Comparison of ENCODE assay signal across 8 cellular contexts in the genomic region with DNA sequence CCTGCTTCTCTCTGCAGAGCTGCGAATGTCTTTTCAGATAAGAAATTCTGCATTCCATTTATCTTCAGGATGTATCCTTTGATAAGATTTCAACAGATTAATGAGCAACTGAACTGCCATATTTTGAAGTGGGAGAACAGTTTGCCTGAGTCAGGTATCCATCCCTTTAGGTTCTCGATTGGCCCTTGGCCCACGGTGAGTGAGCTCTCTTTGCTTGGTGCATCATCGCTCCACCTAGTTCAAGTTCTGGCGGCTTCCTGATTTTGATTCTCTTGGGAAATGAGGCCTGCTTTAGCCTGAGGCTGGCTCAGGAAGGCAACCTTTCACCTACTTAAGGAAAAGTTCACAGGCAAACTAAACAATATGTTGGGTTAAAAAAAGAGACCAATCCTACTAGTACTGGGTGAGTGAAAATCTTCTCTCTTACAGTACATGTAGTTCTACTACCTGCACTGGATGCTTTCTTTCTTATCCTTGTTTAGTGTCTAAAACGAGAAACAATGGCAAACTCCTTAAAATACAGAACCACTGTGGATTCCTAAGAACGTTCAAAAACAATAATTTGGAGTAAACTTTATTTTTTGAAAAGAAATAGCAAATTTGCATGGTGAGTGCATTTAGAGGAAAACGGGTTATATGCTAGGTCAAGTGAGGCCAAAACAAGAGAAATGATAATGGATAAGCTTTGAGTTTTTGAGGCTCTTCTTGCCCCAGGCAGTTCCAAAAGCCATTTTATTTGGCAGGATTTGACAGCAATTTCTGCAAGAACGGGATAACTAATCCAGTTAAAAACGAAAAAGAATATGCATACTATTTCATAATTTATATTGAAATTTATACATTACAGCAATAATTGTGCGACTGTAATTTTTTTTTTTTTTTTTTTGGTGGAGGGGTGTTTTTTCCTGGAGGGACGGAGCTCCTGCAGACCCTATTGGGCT. TPM values are rescaled to one million over a fixed set of nuclear protein-coding genes. Genes with fewer than 3 reads are reported as not detected.
DNase-seq lines count a peak whose midpoint lies in the region; ATAC-seq and TF ChIP-seq lines count a peak whose summit lies in the region.

No MANE protein-coding gene starts in this region.

- H3K9me3 ChIP-seq in adrenal gland (replicated peaks in 1 of 3) (no peaks in the 10 kb centered on the region), right atrium auricular region (no peaks in the 10 kb centered on the region)

- H3K27me3 ChIP-seq in adrenal gland: no peaks in the 10 kb centered on the region
- no peaks in the 10 kb centered on the region for H3K27me3 ChIP-seq in right atrium auricular region
- no peaks in the 10 kb centered on the region for H3K27me3 ChIP-seq in rectal smooth muscle tissue (ENCODE audit: control insufficient read depth, insufficient read depth, low read length)

- ATAC-seq in GM19467 (IDR thresholded peaks at IDR 0.05; ENCODE audit: unreplicated experiment) (no peak), HG03280 (IDR thresholded peaks at IDR 0.05; ENCODE audit: unreplicated experiment) (no peak)

- DNase-seq in ELF-1 (ENCODE audit: low read depth, low spot score) (peak; percentile 85), M059J (ENCODE audit: low read depth) (peak; percentile 91), adrenal gland (peak; percentile 40 to 84 (median 65)), right atrium auricular region (ENCODE audit: low spot score) (peak; percentile 78), epidermal melanocyte (ENCODE audit: insufficient read length, low spot score) (no peak)

- H3K36me3 ChIP-seq in adrenal gland (replicated peaks in 1 of 2) (no peaks in the 10 kb centered on the region), right atrium auricular region (no peaks in the 10 kb centered on the region), rectal smooth muscle tissue (ENCODE audit: control insufficient read depth, insufficient read depth, low read length) (no peaks in the 10 kb centered on the region)

- no peak overlapping the region for H3K9ac ChIP-seq in rectal smooth muscle tissue (ENCODE audit: low read length)

- intact Hi-C loops in adrenal gland (cut with DNase I): no loop called here

- 7 to 14% (median 11%) methylated on average over 12 of the region's 12 CpGs for WGBS in adrenal gland, 4 donors

- no peak for TF ChIP-seq CTCF in adrenal gland (IDR thresholded peaks at IDR 0.05)
- no peak for TF ChIP-seq CTCF in right atrium auricular region (IDR thresholded peaks at IDR 0.05)

- H3K4me1 ChIP-seq in adrenal gland (replicated peaks in 1 of 2): peaks cover 29 to 45% of the 10 kb centered on the region in 2 donors
- peaks cover 0 to 41% of the 10 kb centered on the region in 2 donors for H3K4me1 ChIP-seq in right atrium auricular region
- H3K4me1 ChIP-seq in rectal smooth muscle tissue (ENCODE audit: control insufficient read depth, insufficient read depth, low read length): peaks cover 21% of the 10 kb centered on the region

- no peak for TF ChIP-seq POLR2A in adrenal gland (IDR thresholded peaks at IDR 0.05)

- H3K27ac ChIP-seq in adrenal gland (peak overlapping the region in 4 of 5 donors; percentile 96 to 99 (median 98)), right atrium auricular region (peak overlapping the region; percentile 95 to 98), rectal smooth muscle tissue (ENCODE audit: low read depth, low read length) (peak overlapping the region; percentile 53)

- H3K4me3 ChIP-seq in adrenal gland (peak overlapping the region in 2 of 4 donors; percentile 78 to 97), right atrium auricular region (peak overlapping the region; percentile 82 to 90), rectal smooth muscle tissue (ENCODE audit: low read length) (peak overlapping the region; percentile 62)

RNA-seq across cellular contexts. Expression of gene ACSL3, which starts 0.8 kb away (rescaled TPM):
- total RNA-seq in M059J (2014; rRNA removed; shearing (Covaris generic)): 83.1 and 90.6 TPM in 2 replicates
- total RNA-seq in adrenal gland (100 to 1,000 TPM in 1 of 8 donors, 10 to 100 TPM in 7; 59.1 to 130 (median 70.6) TPM), right atrium auricular region (10 to 100 TPM; 29.0 to 35.7 TPM)
- polyA plus RNA-seq in adrenal gland: 100 to 1,000 TPM in 1 of 3 donors, 10 to 100 TPM in 2; 11.0 to 103 (median 15.9) TPM
